Comparison of ENCODE assay signal across 15 cellular contexts in the genomic region with DNA sequence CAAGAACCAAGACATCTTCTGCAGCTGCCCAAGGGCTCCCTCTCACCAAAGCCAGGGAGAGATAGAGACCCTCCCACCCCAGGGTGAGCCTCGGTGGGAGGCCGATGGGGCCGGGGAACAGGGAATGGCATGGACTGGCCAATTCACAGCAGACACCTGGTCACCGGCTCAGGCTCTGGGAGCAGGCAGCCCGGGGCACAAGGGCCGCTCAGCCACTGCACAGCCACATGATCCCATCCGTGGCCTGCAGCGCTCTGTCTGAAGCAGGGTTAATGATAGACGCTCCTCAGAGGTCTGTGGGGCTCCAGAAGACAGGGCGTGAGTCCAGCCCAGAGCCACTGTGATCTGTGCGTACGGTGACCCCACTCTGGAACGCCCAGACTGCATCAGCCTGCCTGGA. TPM values are rescaled to one million over a fixed set of nuclear protein-coding genes. Genes with fewer than 3 reads are reported as not detected.
DNase-seq lines count a peak whose midpoint lies in the region; ATAC-seq, FAIRE-seq and TF ChIP-seq lines count a peak whose summit lies in the region.
"Had no signal": no experiment of that assay in that cellular context is flagged by ENCODE, and none has a peak within 500 bp of the region (broad histone marks: within the 10 kb centered on the region; RNA-seq: fewer than 3 reads in every experiment).

No MANE protein-coding gene starts in this region.

- no peak overlapping the region for H3K23ac ChIP-seq in neuronal stem cell (ENCODE audit: low read depth, low read length, poor library complexity)

- BruUV-seq in HepG2 (replicated peaks; lab: Mats Ljungman, UMichigan) (no TSS peak), K562 (replicated peaks; lab: Mats Ljungman, UMichigan) (no TSS peak)

- DNase-seq in HepG2 (ENCODE audit: low spot score) (no peak), right lobe of liver (no peak), K562 (ENCODE audit: extremely low read depth in 1 of 4, low spot score in 3 of 4) (no peak), neuronal stem cell (ENCODE audit: low spot score) (no peak), iPS-NIHi7 (ENCODE audit: extremely low spot score) (no peak), GDM1 (lab: John Stamatoyannopoulos, UW) (no peak), amygdala (lab: John Stamatoyannopoulos, UW) (no peak)
- DNase-seq: 8988T; AML-193; CD8-positive, alpha-beta memory T cell; H9 had no signal

- no peak overlapping the region for H3K9ac ChIP-seq in HepG2 (ENCODE audit: insufficient read depth, low read depth, low read length)
- 0 out of 4 replicates have a peak overlapping the region, but pooled peaks of 1 of the 2 experiments have one; percentile 22 for H3K9ac ChIP-seq in K562 (ENCODE audit: insufficient read depth in 1 of 2, low read depth in 2 of 2, low read length in 2 of 2)
- H3K9ac ChIP-seq in neuronal stem cell (ENCODE audit: low read depth, low read length, poor library complexity), result no peak overlapping the region
- H3K9ac ChIP-seq: BLaER1 had no signal

- peak overlapping the region; percentile 19 for H2BK120ac ChIP-seq in neuronal stem cell (ENCODE audit: low read depth, low read length)

- no peak overlapping the region for H2BK15ac ChIP-seq in neuronal stem cell (ENCODE audit: low read length)

- peaks cover 17% of the 10 kb centered on the region for H3K4me1 ChIP-seq in HepG2 (ENCODE audit: insufficient read depth, low read length)
- H3K4me1 ChIP-seq in right lobe of liver, result peaks cover 0 to 3% (median 0%) of the 10 kb centered on the region in 4 donors
- peaks cover 0 to 4% of the 10 kb centered on the region in 2 experiments; a peak in 1 of 5 replicates for H3K4me1 ChIP-seq in K562 (replicated peaks in 1 of 2; ENCODE audit: control insufficient read depth in 2 of 2, insufficient read depth in 2 of 2, low read length in 2 of 2)
- peaks cover 0 to 7% of the 10 kb centered on the region in 2 donors for H3K4me1 ChIP-seq in neuronal stem cell (ENCODE audit: control insufficient read depth in 2 of 2, insufficient read depth in 1 of 2, low read depth in 1 of 2, low read length in 2 of 2)

- peak overlapping the region; percentile 14 for H2BK12ac ChIP-seq in neuronal stem cell (ENCODE audit: low read length)

- CTCF ChIA-PET in HepG2 (lab: Yijun Ruan, JAX; ENCODE audit: low intra/inter-chr PET ratio, low total read pairs) (no interaction called here), K562 (lab: Yijun Ruan, JAX; ENCODE audit: low intra/inter-chr PET ratio) (no interaction called here)

- intact Hi-C loops in HepG2 (cut with micrococcal nuclease; ENCODE audit: unreplicated experiment), result no loop called here
- intact Hi-C loops in right lobe of liver (cut with DNase I), result no loop called here
- intact Hi-C loops in K562 (cut with micrococcal nuclease), result no loop called here

- H4K20me1 ChIP-seq in HepG2 (ENCODE audit: insufficient read depth, low read length), result no peaks in the 10 kb centered on the region
- no peaks in the 10 kb centered on the region; the same call in 1 of the 2 replicates for H4K20me1 ChIP-seq in K562 (replicated peaks; ENCODE audit: control insufficient read depth, insufficient read depth, low read length)
- H4K20me1 ChIP-seq: BLaER1 had no signal

- H3K4me2 ChIP-seq in HepG2 (ENCODE audit: low read depth, low read length) (peak overlapping the region; percentile 28; the same call in 1 of the 2 replicates), K562 (ENCODE audit: insufficient read depth, low read length) (no peak overlapping the region), neuronal stem cell (ENCODE audit: insufficient read depth, low read length, poor library complexity, severe bottlenecking) (no peak overlapping the region)
- H3K4me2 ChIP-seq: BLaER1, GM23338 had no signal

- H2AK5ac ChIP-seq in neuronal stem cell (ENCODE audit: low read depth, low read length), result peak overlapping the region; percentile 66

- H3K18ac ChIP-seq in neuronal stem cell (ENCODE audit: low read length), result peak overlapping the region; percentile 32

- in situ Hi-C loops in HepG2 (cut with HindIII; ENCODE audit: extremely low pct_ligation_motif_present, low pct_unique_long_range_greater_than_20kb) (no loop called here), K562 (cut with MboI) (no loop called here)

- POLR2A ChIA-PET in HepG2 (lab: Yijun Ruan, JAX), result no interaction called here
- POLR2A ChIA-PET in K562 (lab: Yijun Ruan, JAX), result no interaction called here

- no peaks in the 10 kb centered on the region for H3K9me1 ChIP-seq in K562 (ENCODE audit: control insufficient read depth, insufficient read depth, low read length)

- no peak for TF ChIP-seq CTCF in HepG2 (CRISPR knock-in tag; IDR thresholded peaks at IDR 0.05)
- no peak for TF ChIP-seq CTCF in right lobe of liver (IDR thresholded peaks at IDR 0.05)
- no peak for TF ChIP-seq CTCF in K562 (IDR thresholded peaks at IDR 0.05 in 2 of 3, conservative IDR thresholded peaks at IDR 0.05 in 1 of 3; ENCODE audit: insufficient read depth in 2 of 3, low read depth in 1 of 3, low read length in 3 of 3)

- TF ChIP-seq EP300 in HepG2 (IDR thresholded peaks at IDR 0.05; ENCODE audit: low read depth in 2 of 2, low read length in 2 of 2), result no peak
- no peak for TF ChIP-seq EP300 in HepG2 (CRISPR knock-in tag; IDR thresholded peaks at IDR 0.05; ENCODE audit: borderline replicate concordance)
- no peak for TF ChIP-seq EP300 in K562 (IDR thresholded peaks at IDR 0.05; ENCODE audit: low read length)

- H4K8ac ChIP-seq in neuronal stem cell (ENCODE audit: low read depth, low read length), result no peak overlapping the region

- no peaks in the 10 kb centered on the region for H3K79me1 ChIP-seq in neuronal stem cell (ENCODE audit: low read depth, low read length)

- H3K27me3 ChIP-seq in HepG2 (ENCODE audit: control insufficient read depth in 1 of 2, insufficient read depth in 2 of 2, low read length in 2 of 2) (peaks cover 4 to 37% of the 10 kb centered on the region in 2 experiments; a peak in 4 of 5 replicates), right lobe of liver (no peaks in the 10 kb centered on the region), K562 (ENCODE audit: control insufficient read depth in 2 of 2, insufficient read depth in 2 of 2, low read length in 2 of 2) (peaks cover 12 to 70% of the 10 kb centered on the region in 2 experiments; a peak in 4 of 5 replicates), neuronal stem cell (ENCODE audit: control insufficient read depth in 3 of 3, insufficient read depth in 3 of 3, low read depth in 1 of 3, low read length in 3 of 3) (no peaks in the 10 kb centered on the region)
- H3K27me3 ChIP-seq: BLaER1 had no signal

- H4K91ac ChIP-seq in neuronal stem cell (ENCODE audit: low read depth, low read length, poor library complexity), result no peak overlapping the region

- no peak for FAIRE-seq in HepG2 (lab: Jason Lieb, UNC)
- no peak for FAIRE-seq in K562 (lab: Jason Lieb, UNC)
- FAIRE-seq: GM18507 had no signal

- H2BK5ac ChIP-seq in neuronal stem cell (ENCODE audit: low read length), result no peak overlapping the region

- H2AFZ ChIP-seq in HepG2 (ENCODE audit: low read length) (no peak overlapping the region), K562 (ENCODE audit: low read depth, low read length) (no peak overlapping the region), neuronal stem cell (ENCODE audit: low read length) (no peak overlapping the region)
- H2AFZ ChIP-seq: GM23338 had no signal

- TF ChIP-seq POLR2A in HepG2 (IDR thresholded peaks at IDR 0.05; ENCODE audit: insufficient read depth in 1 of 2, low read depth in 2 of 2, low read length in 2 of 2) (no peak), right lobe of liver (IDR thresholded peaks at IDR 0.05) (no peak), K562 (conservative IDR thresholded peaks at IDR 0.05) (no peak)

- peak overlapping the region in 1 of 3 experiments; percentile 15; a peak in 1 of 6 replicates for H3K4me3 ChIP-seq in HepG2 (replicated peaks in 1 of 3; ENCODE audit: insufficient read depth in 1 of 3, low read depth in 2 of 3, low read length in 3 of 3)
- H3K4me3 ChIP-seq in right lobe of liver, result no peak overlapping the region
- no peak overlapping the region for H3K4me3 ChIP-seq in K562
- no peak overlapping the region for H3K4me3 ChIP-seq in neuronal stem cell (ENCODE audit: low read length in 2 of 2)
- H3K4me3 ChIP-seq: BLaER1, GM23338 had no signal

- peak; percentile 71 for ATAC-seq in HepG2
- ATAC-seq in right lobe of liver, result no peak
- ATAC-seq in K562, result peak; percentile 56
- ATAC-seq: GM23338 had no signal

- H3K79me2 ChIP-seq in HepG2 (ENCODE audit: insufficient read depth, low read length) (no peaks in the 10 kb centered on the region), K562 (ENCODE audit: control insufficient read depth, insufficient read depth, low read length) (no peaks in the 10 kb centered on the region)

- no peak overlapping the region for H3K14ac ChIP-seq in neuronal stem cell (ENCODE audit: low read length)

- no peak overlapping the region for H3K27ac ChIP-seq in HepG2 (ENCODE audit: extremely low read length, insufficient read depth, low read length)
- no peak overlapping the region for H3K27ac ChIP-seq in right lobe of liver
- no peak overlapping the region for H3K27ac ChIP-seq in K562 (ENCODE audit: extremely low read depth, low read depth, low read length)
- no peak overlapping the region for H3K27ac ChIP-seq in neuronal stem cell (replicated peaks; ENCODE audit: low read length)
- H3K27ac ChIP-seq: BLaER1 had no signal

- TF ChIP-seq RAD21 in HepG2 (CRISPR knock-in tag; IDR thresholded peaks at IDR 0.05) (no peak), K562 (CRISPR knock-in tag; conservative IDR thresholded peaks at IDR 0.05 in 1 of 2, IDR thresholded peaks at IDR 0.05 in 1 of 2) (no peak)

- H3K9me3 ChIP-seq in HepG2 (ENCODE audit: low read length) (no peaks in the 10 kb centered on the region), right lobe of liver (no peaks in the 10 kb centered on the region), K562 (replicated peaks; ENCODE audit: control insufficient read depth, insufficient read depth, low read depth, low read length) (no peaks in the 10 kb centered on the region), neuronal stem cell (replicated peaks in 1 of 2; ENCODE audit: control insufficient read depth in 2 of 2, insufficient read depth in 1 of 2, low read depth in 1 of 2, low read length in 2 of 2) (peaks cover 0 to 5% of the 10 kb centered on the region in 2 donors)
- H3K9me3 ChIP-seq: BLaER1 had no signal

- H3K36me3 ChIP-seq in HepG2 (replicated peaks in 1 of 2; ENCODE audit: control insufficient read depth in 1 of 2, insufficient read depth in 2 of 2, low read length in 2 of 2), result no peaks in the 10 kb centered on the region
- no peaks in the 10 kb centered on the region for H3K36me3 ChIP-seq in right lobe of liver
- no peaks in the 10 kb centered on the region for H3K36me3 ChIP-seq in K562 (ENCODE audit: control insufficient read depth, insufficient read depth, low read length)
- H3K36me3 ChIP-seq in neuronal stem cell (replicated peaks in 1 of 2; ENCODE audit: control insufficient read depth in 2 of 2, insufficient read depth in 2 of 2, low read length in 2 of 2), result peaks cover 0 to 5% of the 10 kb centered on the region in 2 donors
- H3K36me3 ChIP-seq: BLaER1 had no signal

- no peak overlapping the region for H3K4ac ChIP-seq in neuronal stem cell (ENCODE audit: low read length)

- 0% methylated on average over 2 of the region's 13 CpGs for WGBS in HepG2 (ENCODE audit: low lambda C conversion rate)
- WGBS in right lobe of liver (ENCODE audit: insufficient coverage, low coverage, low lambda C conversion rate, missing lambda C conversion rate), result no CpG with 5 or more reads among the region's 13 CpGs
- under 1% methylated on average over 13 of the region's 13 CpGs for WGBS in K562 (ENCODE audit: insufficient coverage, low coverage, missing lambda C conversion rate)
- no CpG with 5 or more reads among the region's 13 CpGs for WGBS in neuronal stem cell (ENCODE audit: extremely low coverage in 2 of 2, insufficient read length in 2 of 2, insufficient replicate concordance in 1 of 2), 2 donors

RNA-seq across cellular contexts. Expression of gene TMEM130, which starts 14.2 kb away (rescaled TPM):
- total RNA-seq in HepG2 (2016; rRNA removed; fragmentation: Illumina TruSeq; extraction: Trizol), result not detected in 2 replicates
- total RNA-seq in HepG2 (2016; cell fraction: cytosol; rRNA removed; fragmentation: Illumina TruSeq; extraction: Trizol; ENCODE audit: low read depth), result not detected in 2 replicates
- total RNA-seq in HepG2 (2016; cell fraction: insoluble cytoplasmic fraction; rRNA removed; fragmentation: Illumina TruSeq; extraction: Trizol), result not detected in 2 replicates
- total RNA-seq in HepG2 (2016; cell fraction: membrane; rRNA removed; fragmentation: Illumina TruSeq; extraction: Trizol), result not detected in 2 replicates
- not detected in 2 replicates for total RNA-seq in HepG2 (2016; cell fraction: nucleus; rRNA removed; fragmentation: Illumina TruSeq; extraction: Trizol)
- polyA plus RNA-seq in HepG2 (2011; rRNA removed), result not detected in 2 replicates
- polyA plus RNA-seq in HepG2 (2011; cell fraction: cytosol; rRNA removed), result not detected in 2 replicates
- not detected in 2 replicates for polyA plus RNA-seq in HepG2 (2011; cell fraction: nucleus; rRNA removed)
- not detected in 2 replicates for polyA plus RNA-seq in HepG2 (2012)
- polyA plus RNA-seq in HepG2 (2016; cell fraction: cytosol; fragmentation: Illumina TruSeq; extraction: Trizol; ENCODE audit: low read depth), result not detected in 2 replicates
- polyA plus RNA-seq in HepG2 (2016; cell fraction: insoluble cytoplasmic fraction; fragmentation: Illumina TruSeq; extraction: Trizol; ENCODE audit: low read depth), result not detected in 2 replicates
- polyA plus RNA-seq in HepG2 (2016; cell fraction: membrane; fragmentation: Illumina TruSeq; extraction: Trizol; ENCODE audit: low read depth), result not detected in 2 replicates
- not detected in 2 replicates for polyA plus RNA-seq in HepG2 (2016; cell fraction: nucleus; fragmentation: Illumina TruSeq; extraction: Trizol; ENCODE audit: insufficient read depth, low read depth)
- polyA minus RNA-seq in HepG2 (2011; rRNA and poly(A)+ RNA removed; ENCODE audit: low replicate concordance), result not detected in 2 replicates
- not detected in 2 replicates for polyA minus RNA-seq in HepG2 (2011; cell fraction: cytosol; rRNA and poly(A)+ RNA removed)
- not detected in 2 replicates for polyA minus RNA-seq in HepG2 (2011; cell fraction: nucleus; rRNA and poly(A)+ RNA removed)
- total RNA-seq in right lobe of liver, result not detected
- not detected in 2 replicates for total RNA-seq in K562 (2011; cell fraction: chromatin; rRNA removed; ENCODE audit: low replicate concordance)
- total RNA-seq in K562 (2011; cell fraction: nucleolus; rRNA removed), result not detected in 2 replicates
- not detected in 2 replicates for total RNA-seq in K562 (2011; cell fraction: nucleoplasm; rRNA removed)
- not detected in 2 replicates for total RNA-seq in K562 (2014; rRNA removed)
- not detected in 2 replicates for total RNA-seq in K562 (2014; rRNA removed; fragmentation: Illumina TruSeq; extraction: Trizol)
- total RNA-seq in K562 (2015; rRNA removed; fragmentation: Illumina TruSeq; extraction: Trizol), result not detected in 2 replicates
- 0.07 TPM in 1 of 2 replicates, not detected in the other for total RNA-seq in K562 (2021)
- polyA plus RNA-seq in K562 (2011; rRNA removed), result not detected in 2 replicates
- 0.01 TPM in 1 of 2 replicates, not detected in the other for polyA plus RNA-seq in K562 (2011; cell fraction: cytosol; rRNA removed)
- not detected in 2 replicates for polyA plus RNA-seq in K562 (2011; cell fraction: nucleus; rRNA removed)
- polyA plus RNA-seq in K562 (2012), result 0.03 and 0.15 TPM in 2 replicates
- not detected in 2 replicates for polyA plus RNA-seq in K562 (2014; fragmentation: Illumina TruSeq; extraction: Trizol)
- polyA plus RNA-seq in K562 (2014; fragmentation: Nextera tagmentation; extraction: Ambion mirVana), result not detected
- polyA plus RNA-seq in K562 (2014; rRNA removed), result not detected in 2 replicates
- not detected in 2 replicates for polyA minus RNA-seq in K562 (2011; rRNA and poly(A)+ RNA removed)
- polyA minus RNA-seq in K562 (2011; cell fraction: cytosol; rRNA and poly(A)+ RNA removed), result not detected in 2 replicates
- not detected in 2 replicates for polyA minus RNA-seq in K562 (2011; cell fraction: nucleus; rRNA and poly(A)+ RNA removed)
- polyA plus RNA-seq in neuronal stem cell (2013, experiment 1 of 2), result 6.8 TPM
- polyA plus RNA-seq in neuronal stem cell (2013, experiment 2 of 2), result 7.0 TPM
- total RNA-seq: CD8-positive, alpha-beta memory T cell; HT1080 had no signal
- polyA plus RNA-seq: CD8-positive, alpha-beta memory T cell had no signal

RNA-seq across cellular contexts. Expression of gene TRRAP, which starts 22.7 kb away (rescaled TPM):
- total RNA-seq in HepG2 (2016; rRNA removed; fragmentation: Illumina TruSeq; extraction: Trizol), result 10.5 and 21.3 TPM in 2 replicates
- total RNA-seq in HepG2 (2016; cell fraction: cytosol; rRNA removed; fragmentation: Illumina TruSeq; extraction: Trizol; ENCODE audit: low read depth), result 3.5 and 3.8 TPM in 2 replicates
- total RNA-seq in HepG2 (2016; cell fraction: insoluble cytoplasmic fraction; rRNA removed; fragmentation: Illumina TruSeq; extraction: Trizol), result 9.6 and 18.3 TPM in 2 replicates
- total RNA-seq in HepG2 (2016; cell fraction: membrane; rRNA removed; fragmentation: Illumina TruSeq; extraction: Trizol), result 6.8 and 6.9 TPM in 2 replicates
- 22.4 and 25.4 TPM in 2 replicates for total RNA-seq in HepG2 (2016; cell fraction: nucleus; rRNA removed; fragmentation: Illumina TruSeq; extraction: Trizol)
- polyA plus RNA-seq in HepG2 (2011; rRNA removed), result 8.6 and 9.5 TPM in 2 replicates
- polyA plus RNA-seq in HepG2 (2011; cell fraction: cytosol; rRNA removed), result 8.9 and 9.3 TPM in 2 replicates
- polyA plus RNA-seq in HepG2 (2011; cell fraction: nucleus; rRNA removed), result 26.9 and 30.9 TPM in 2 replicates
- 13.4 and 13.9 TPM in 2 replicates for polyA plus RNA-seq in HepG2 (2012)
- polyA plus RNA-seq in HepG2 (2016; cell fraction: cytosol; fragmentation: Illumina TruSeq; extraction: Trizol; ENCODE audit: low read depth), result 0.68 and 0.73 TPM in 2 replicates
- polyA plus RNA-seq in HepG2 (2016; cell fraction: insoluble cytoplasmic fraction; fragmentation: Illumina TruSeq; extraction: Trizol; ENCODE audit: low read depth), result 12.7 and 17.5 TPM in 2 replicates
- polyA plus RNA-seq in HepG2 (2016; cell fraction: membrane; fragmentation: Illumina TruSeq; extraction: Trizol; ENCODE audit: low read depth), result 1.4 and 1.6 TPM in 2 replicates
- polyA plus RNA-seq in HepG2 (2016; cell fraction: nucleus; fragmentation: Illumina TruSeq; extraction: Trizol; ENCODE audit: insufficient read depth, low read depth), result 26.9 and 27.3 TPM in 2 replicates
- 41.8 and 47.7 TPM in 2 replicates for polyA minus RNA-seq in HepG2 (2011; rRNA and poly(A)+ RNA removed; ENCODE audit: low replicate concordance)
- 25.9 and 27.0 TPM in 2 replicates for polyA minus RNA-seq in HepG2 (2011; cell fraction: cytosol; rRNA and poly(A)+ RNA removed)
- polyA minus RNA-seq in HepG2 (2011; cell fraction: nucleus; rRNA and poly(A)+ RNA removed), result 44.8 and 46.1 TPM in 2 replicates
- 10 to 100 TPM; 16.1 to 20.5 (median 18.6) TPM for total RNA-seq in right lobe of liver
- total RNA-seq in K562 (2011; cell fraction: chromatin; rRNA removed; ENCODE audit: low replicate concordance), result 155 and 182 TPM in 2 replicates
- total RNA-seq in K562 (2011; cell fraction: nucleolus; rRNA removed), result 95.1 and 104 TPM in 2 replicates
- 88.9 and 95.6 TPM in 2 replicates for total RNA-seq in K562 (2011; cell fraction: nucleoplasm; rRNA removed)
- total RNA-seq in K562 (2014; rRNA removed), result 14.9 and 17.4 TPM in 2 replicates
- total RNA-seq in K562 (2014; rRNA removed; fragmentation: Illumina TruSeq; extraction: Trizol), result 5.8 and 6.6 TPM in 2 replicates
- total RNA-seq in K562 (2015; rRNA removed; fragmentation: Illumina TruSeq; extraction: Trizol), result 8.4 and 9.7 TPM in 2 replicates
- total RNA-seq in K562 (2021), result 44.2 and 47.2 TPM in 2 replicates
- 9.7 and 12.2 TPM in 2 replicates for polyA plus RNA-seq in K562 (2011; rRNA removed)
- 12.8 and 18.1 TPM in 2 replicates for polyA plus RNA-seq in K562 (2011; cell fraction: cytosol; rRNA removed)
- 38.5 and 65.8 TPM in 2 replicates for polyA plus RNA-seq in K562 (2011; cell fraction: nucleus; rRNA removed)
- polyA plus RNA-seq in K562 (2012), result 25.6 and 27.6 TPM in 2 replicates
- 29.1 and 29.7 TPM in 2 replicates for polyA plus RNA-seq in K562 (2014; fragmentation: Illumina TruSeq; extraction: Trizol)
- polyA plus RNA-seq in K562 (2014; fragmentation: Nextera tagmentation; extraction: Ambion mirVana), result 1 to 10 TPM; 1.3 to 1.5 TPM
- polyA plus RNA-seq in K562 (2014; rRNA removed), result 19.4 and 19.5 TPM in 2 replicates
- 31.1 and 34.7 TPM in 2 replicates for polyA minus RNA-seq in K562 (2011; rRNA and poly(A)+ RNA removed)
- 35.7 and 44.2 TPM in 2 replicates for polyA minus RNA-seq in K562 (2011; cell fraction: cytosol; rRNA and poly(A)+ RNA removed)
- 48.2 and 50.0 TPM in 2 replicates for polyA minus RNA-seq in K562 (2011; cell fraction: nucleus; rRNA and poly(A)+ RNA removed)
- 11.5 TPM for polyA plus RNA-seq in neuronal stem cell (2013, experiment 1 of 2)
- 11.9 TPM for polyA plus RNA-seq in neuronal stem cell (2013, experiment 2 of 2)

Comparison
In these comparisons a context has a peak if more than half of its experiments do, and no peak if none do; other contexts are left out.
1. ATAC-seq: peak in HepG2 (single experiment) and K562 (single experiment); none in right lobe of liver (0 of 4).